In genomic region chr1:10980094-10980577, GRCh38 we compare ENCODE assay signal across 7 cellular contexts. TPM values are rescaled to one million over a fixed set of nuclear protein-coding genes. Genes with fewer than 3 reads are reported as not detected.
A peak's percentile ranks its signal among the peaks of the same experiment; 100 is the strongest.
DNase-seq lines count a peak whose midpoint lies in the region; ATAC-seq and TF ChIP-seq lines count a peak whose summit lies in the region.

No MANE protein-coding gene starts in this region.

- peak; percentile 20; the same call in 1 of the 2 replicates for TF ChIP-seq RAD21 in Ishikawa (IDR thresholded peaks at IDR 0.05; ENCODE audit: low read depth)

- H3K4me1 ChIP-seq in thyroid gland: peaks cover 6 to 16% of the 10 kb centered on the region in 2 donors

- TF ChIP-seq CTCF in dorsolateral prefrontal cortex (IDR thresholded peaks at IDR 0.05 in 54 of 56, conservative IDR thresholded peaks at IDR 0.05 in 2 of 56; ENCODE audit: low read depth in 1 of 56, partially characterized antibody in 56 of 56): peak in 39 of 56 donors; percentile 12 to 54 (median 36)
- TF ChIP-seq CTCF in thyroid gland (IDR thresholded peaks at IDR 0.05): peak in 4 of 6 experiments; percentile 49 to 52 (median 51)

- WGBS in thyroid gland, 2 donors: 14 to 19% methylated on average over 13 to 14 of the region's 15 CpGs

- H3K27me3 ChIP-seq in dorsolateral prefrontal cortex (no peaks in the 10 kb centered on the region), thyroid gland (no peaks in the 10 kb centered on the region)

- peak; percentile 96 for ATAC-seq in left lobe of liver
- no peak for ATAC-seq in GM18909 (IDR thresholded peaks at IDR 0.05; ENCODE audit: poor library complexity, unreplicated experiment)
- no peak for ATAC-seq in GM21786 (IDR thresholded peaks at IDR 0.05; ENCODE audit: unreplicated experiment)

- intact Hi-C loops in dorsolateral prefrontal cortex (cut with DNase I): loop anchor here (1.0 kb wide), 1 partner anchor 32 kb away; the partner anchor contains the start of gene TARDBP (in 2 of the 2)
- intact Hi-C loops in thyroid gland (cut with DNase I): no loop called here

- TF ChIP-seq EP300 in Ishikawa (IDR thresholded peaks at IDR 0.05; ENCODE audit: borderline replicate concordance): 0 out of 2 replicates have a peak, but pooled peaks have one; percentile 11

- H3K27ac ChIP-seq in dorsolateral prefrontal cortex (peak overlapping the region; percentile 45 to 98 (median 89)), thyroid gland (peak overlapping the region; percentile 49 to 56 (median 51))

- DNase-seq in dorsolateral prefrontal cortex (peak; percentile 67 to 87 (median 82)), left lobe of liver (ENCODE audit: low spot score) (peak; percentile 96), thyroid gland (peak; percentile 95), MV-4-11 (lab: John Stamatoyannopoulos, UW) (no peak)

- peak in 1 of 2 donors; percentile 48 for TF ChIP-seq POLR2A in thyroid gland (IDR thresholded peaks at IDR 0.05)

- H3K9me3 ChIP-seq in thyroid gland: no peaks in the 10 kb centered on the region

- no peaks in the 10 kb centered on the region for H3K36me3 ChIP-seq in thyroid gland

- peak overlapping the region in 53 of 59 donors; percentile 1 to 68 (median 39) for H3K4me3 ChIP-seq in dorsolateral prefrontal cortex
- H3K4me3 ChIP-seq in thyroid gland (replicated peaks in 1 of 3): peak overlapping the region in 1 of 3 donors; percentile 10

TF ChIP-seq in Ishikawa, 13 proteins besides CTCF, POLR2A, EP300 and RAD21:
- TF ChIP-seq YY1 (IDR thresholded peaks at IDR 0.05; ENCODE audit: low read depth) (no peak), ZBTB7A (IDR thresholded peaks at IDR 0.05; ENCODE audit: low read depth) (no peak), EGR1 (IDR thresholded peaks at IDR 0.05) (no peak), TAF1 (IDR thresholded peaks at IDR 0.05; ENCODE audit: low read depth) (no peak), FOXM1 (IDR thresholded peaks at IDR 0.05; ENCODE audit: borderline replicate concordance, low read depth) (no peak), TEAD4 (IDR thresholded peaks at IDR 0.05) (peak; percentile 66), NFIC (IDR thresholded peaks at IDR 0.05) (peak; percentile 74), REST (IDR thresholded peaks at IDR 0.05; ENCODE audit: low read depth) (no peak), USF1 (IDR thresholded peaks at IDR 0.05) (no peak; the same call in 1 of the 2 replicates), MAX (IDR thresholded peaks at IDR 0.05) (no peak), CREB1 (IDR thresholded peaks at IDR 0.05; ENCODE audit: low read depth) (no peak), CEBPB (IDR thresholded peaks at IDR 0.05) (no peak), TCF12 (IDR thresholded peaks at IDR 0.05; ENCODE audit: low read depth) (peak; percentile 34; the same call in 1 of the 2 replicates)

RNA-seq across cellular contexts. Expression of gene TARDBP, which starts 32.3 kb away (rescaled TPM):
- total RNA-seq in dorsolateral prefrontal cortex: 100 to 1,000 TPM; 130 to 197 (median 159) TPM
- 59.1 TPM for total RNA-seq in left lobe of liver
- total RNA-seq in thyroid gland: 100 to 1,000 TPM; 118 to 265 (median 172) TPM
